In the genomic region with DNA sequence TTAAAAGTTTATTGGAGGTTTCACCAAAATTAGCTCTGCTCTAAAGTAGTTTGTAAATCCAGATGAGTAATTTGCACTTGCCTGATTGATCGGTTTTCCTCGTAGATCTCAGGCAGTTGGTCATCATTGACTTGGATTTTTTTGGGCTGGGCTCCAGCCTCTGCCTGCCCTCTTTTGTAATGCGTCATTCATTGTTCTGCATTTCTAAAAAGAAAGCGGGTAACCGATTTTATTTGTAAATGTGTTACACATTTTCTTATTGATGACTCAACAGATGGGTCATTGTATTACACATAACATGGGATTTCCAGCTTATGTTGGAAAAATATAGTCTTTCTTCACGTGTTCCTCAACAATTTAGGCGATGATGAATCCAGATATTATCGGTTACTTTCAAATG, we compare ENCODE assay signal across 9 cellular contexts. TPM values are rescaled to one million over a fixed set of nuclear protein-coding genes. Genes with fewer than 3 reads are reported as not detected.
DNase-seq lines count a peak whose midpoint lies in the region; ATAC-seq and TF ChIP-seq lines count a peak whose summit lies in the region.
"Had no signal": no experiment of that assay in that cellular context is flagged by ENCODE, and none has a peak within 500 bp of the region (broad histone marks: within the 10 kb centered on the region; RNA-seq: fewer than 3 reads in every experiment).

No MANE protein-coding gene starts in this region.

- no peak for TF ChIP-seq POLR2A in Peyer's patch (IDR thresholded peaks at IDR 0.05)

- peak; percentile 99 for DNase-seq in ELR (ENCODE audit: low read depth)
- no peak for DNase-seq in Peyer's patch
- DNase-seq in NCI-H2107 (lab: John Stamatoyannopoulos, UW) = no peak
- DNase-seq in ecto neural progenitor cell (ENCODE audit: low spot score) = no peak
- no peak for DNase-seq in activated CD4-positive, alpha-beta T cell treated with anti-CD3 and anti-CD28 coated beads, Interleukin-2, amount 50 U/mL, for 48 hours
- DNase-seq in NCI-H69 (lab: John Stamatoyannopoulos, UW) = no peak
- DNase-seq: activated CD8-positive, alpha-beta memory T cell treated with anti-CD3 and anti-CD28 coated beads, Interleukin-2, amount 50 U/mL, for 48 hours had no signal

- H3K9me3 ChIP-seq in Peyer's patch = no peaks in the 10 kb centered on the region

- no peaks in the 10 kb centered on the region for H3K27me3 ChIP-seq in Peyer's patch
- no peaks in the 10 kb centered on the region for H3K27me3 ChIP-seq in rectal smooth muscle tissue (ENCODE audit: control insufficient read depth, insufficient read depth, low read length)

- H3K4me3 ChIP-seq in Peyer's patch = peak overlapping the region in 2 of 4 donors; percentile 26 to 87
- H3K4me3 ChIP-seq in rectal smooth muscle tissue (ENCODE audit: low read length) = no peak overlapping the region

- ATAC-seq in esophagus mucosa = peak; percentile 53

- H3K36me3 ChIP-seq in Peyer's patch = peaks cover 0 to 72% (median 0%) of the 10 kb centered on the region in 3 donors
- peaks cover 12% of the 10 kb centered on the region for H3K36me3 ChIP-seq in rectal smooth muscle tissue (ENCODE audit: control insufficient read depth, insufficient read depth, low read length)

- no peak for TF ChIP-seq CTCF in Peyer's patch (IDR thresholded peaks at IDR 0.05)

- H3K27ac ChIP-seq in Peyer's patch (peak overlapping the region in 3 of 4 donors; percentile 89 to 98 (median 96)), rectal smooth muscle tissue (ENCODE audit: low read depth, low read length) (peak overlapping the region; percentile 24)

- H3K4me1 ChIP-seq in Peyer's patch (peaks cover 0 to 47% (median 2%) of the 10 kb centered on the region in 4 donors), rectal smooth muscle tissue (ENCODE audit: control insufficient read depth, insufficient read depth, low read length) (peaks cover 26% of the 10 kb centered on the region)

- no peak overlapping the region for H3K9ac ChIP-seq in rectal smooth muscle tissue (ENCODE audit: low read length)

RNA-seq across cellular contexts. Expression of a gene that starts 5.5 kb away (rescaled TPM):
- total RNA-seq in Peyer's patch = 100 to 1,000 TPM; 127 to 186 (median 147) TPM
- 89.5 TPM for total RNA-seq in esophagus mucosa
